ENCODE assay signal across 30 cellular contexts in the genomic region with DNA sequence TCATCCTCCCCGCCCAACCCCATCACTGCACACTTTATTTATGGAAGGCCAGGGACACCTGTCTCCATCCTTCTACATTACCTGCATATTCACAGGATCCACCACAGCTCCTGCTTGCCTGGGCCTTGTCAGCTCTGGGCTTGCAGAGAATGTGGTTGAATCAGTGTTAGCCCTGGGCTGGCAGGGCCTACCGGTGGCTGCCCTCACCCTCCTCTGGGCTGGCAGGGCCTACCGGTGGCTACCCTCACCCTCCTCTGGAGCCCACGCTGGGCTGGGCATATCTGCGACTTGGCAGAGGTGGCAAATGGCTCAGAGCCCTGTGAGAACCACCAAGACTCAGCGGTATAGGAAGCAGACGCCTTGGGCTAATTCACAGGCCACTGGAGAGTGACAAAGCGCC.
"Had no signal": no experiment of that assay in that cellular context is flagged by ENCODE, and none has a peak within 500 bp of the region (broad histone marks: within the 10 kb centered on the region; RNA-seq: fewer than 3 reads in every experiment).

No MANE protein-coding gene starts in this region.

- H3K36me3 ChIP-seq: esophagus squamous epithelium, heart right ventricle, lower lobe of right lung, neutrophil, prostate gland, stomach, suprapubic skin, uterus, WERI-Rb-1 had no signal

- H3K9me3 ChIP-seq: esophagus squamous epithelium, heart right ventricle, lower lobe of right lung, neutrophil, prostate gland, stomach, suprapubic skin, uterus had no signal

- H3K4me3 ChIP-seq: esophagus squamous epithelium, heart right ventricle, lower lobe of right lung, prostate gland, stomach, suprapubic skin, uterus had no signal

- H3K27me3 ChIP-seq: uterus had no signal

- DNase-seq: activated CD4-positive, alpha-beta T cell treated with anti-CD3 and anti-CD28 coated beads for 48 hours; activated CD4-positive, alpha-beta T cell treated with anti-CD3 and anti-CD28 coated beads, Interleukin-2, amount 50 U/mL, for 48 hours; activated CD8-positive, alpha-beta memory T cell treated with anti-CD3 and anti-CD28 coated beads for 24 hours; activated effector memory CD4-positive, alpha-beta T cell treated with anti-CD3 and anti-CD28 coated beads, Interleukin-2, amount 50 U/mL, for 16 hours; activated naive CD4-positive, alpha-beta T cell treated with anti-CD3 and anti-CD28 coated beads for 36 hours; activated naive CD8-positive, alpha-beta T cell treated with anti-CD3 and anti-CD28 coated beads, Interleukin-2, amount 10 ng/mL, durations not matched to agents 7 days and 5 days; activated T-cell treated with anti-CD3 and anti-CD28 coated beads, Interleukin-2, amount 50 U/mL, for 1 hour; central memory CD4-positive, alpha-beta T cell; dermis blood vessel endothelial cell; effector CD8-positive, alpha-beta T cell; esophagus squamous epithelium; foreskin melanocyte; heart right ventricle; lower lobe of right lung; mesenchymal stem cell; natural killer cell; stimulated activated CD4-positive, alpha-beta T cell treated with anti-CD3 and anti-CD28 coated beads, Interleukin-15, amount 100 ng/mL, for 24 hours; stimulated activated CD4-positive, alpha-beta T cell treated with anti-CD3 and anti-CD28 coated beads, Interleukin-2, amount 100 ng/mL, for 24 hours; stomach; T-helper 17 cell; T1000; uterus had no signal

- H3K27ac ChIP-seq: epithelial cell of prostate, esophagus squamous epithelium, heart right ventricle, lower lobe of right lung, neutrophil, prostate gland, stomach, suprapubic skin, uterus had no signal

- FAIRE-seq: astrocyte, colon, endometrium had no signal

- H3K4me1 ChIP-seq: lower lobe of right lung, prostate gland, stomach, uterus had no signal
